In genomic region chr10:110860576-110861241, GRCh38 we compare ENCODE assay signal across 8 cellular contexts. TPM values are rescaled to one million over a fixed set of nuclear protein-coding genes. Genes with fewer than 3 reads are reported as not detected.
DNase-seq lines count a peak whose midpoint lies in the region; ATAC-seq and TF ChIP-seq lines count a peak whose summit lies in the region.

No MANE protein-coding gene starts in this region.

- H3K27ac Mint-ChIP-seq in activated CD8-positive, alpha-beta T cell treated with anti-CD3 and anti-CD28 coated beads, Interleukin-2, amount 10 ng/mL, durations not matched to agents 7 days and 5 days = peak overlapping the region; percentile 92

- peak overlapping the region; percentile 64 to 89 for H3K27ac ChIP-seq in left lung

- TF ChIP-seq CTCF in left lung (IDR thresholded peaks at IDR 0.05) = no peak

- H3K36me3 Mint-ChIP-seq in activated CD8-positive, alpha-beta T cell treated with anti-CD3 and anti-CD28 coated beads, Interleukin-2, amount 10 ng/mL, durations not matched to agents 7 days and 5 days (ENCODE audit: low read depth) = peaks cover 7% of the 10 kb centered on the region

- no peaks in the 10 kb centered on the region for H3K9me3 Mint-ChIP-seq in activated CD8-positive, alpha-beta T cell treated with anti-CD3 and anti-CD28 coated beads, Interleukin-2, amount 10 ng/mL, durations not matched to agents 7 days and 5 days (ENCODE audit: insufficient read depth)

- DNase-seq in stimulated activated naive CD4-positive, alpha-beta T cell (lab: John Stamatoyannopoulos, UW) = peak; percentile 32 to 81 (median 61)
- no peak for DNase-seq in stimulated activated naive CD4-positive, alpha-beta T cell treated with Interleukin-2 at 50 U/mL for 16 hours (lab: John Stamatoyannopoulos, UW)
- DNase-seq in activated CD8-positive, alpha-beta T cell treated with anti-CD3 and anti-CD28 coated beads, Interleukin-2, amount 10 ng/mL, durations not matched to agents 7 days and 5 days = peak; percentile 74
- no peak for DNase-seq in left lung
- DNase-seq in SIG-M5 treated with dmso at 0.1 percent for 504 hours (lab: John Stamatoyannopoulos, UW; ENCODE audit: unreplicated experiment) = no peak
- no peak for DNase-seq in cerebellar nuclear complex (lab: John Stamatoyannopoulos, UW)
- no peak for DNase-seq in KG1 (lab: John Stamatoyannopoulos, UW)

- no peaks in the 10 kb centered on the region for H3K9me3 ChIP-seq in left lung

- CTCF ChIA-PET in activated CD8-positive, alpha-beta T cell treated with anti-CD3 and anti-CD28 coated beads, Interleukin-2, amount 10 ng/mL, durations not matched to agents 7 days and 5 days (lab: Charles Lee) = interaction anchor here (0.7 to 6.7 kb wide), 10 partner anchors 8 to 115 kb away, joined by 3 to 46 read pairs (median 5); partner anchors contain the start of gene PDCD4

- no peaks in the 10 kb centered on the region for H3K27me3 ChIP-seq in left lung

- peaks cover 89% of the 10 kb centered on the region for H3K4me1 Mint-ChIP-seq in activated CD8-positive, alpha-beta T cell treated with anti-CD3 and anti-CD28 coated beads, Interleukin-2, amount 10 ng/mL, durations not matched to agents 7 days and 5 days (ENCODE audit: low read depth)

- H3K4me3 ChIP-seq in left lung = no peak overlapping the region

- H3K27me3 Mint-ChIP-seq in activated CD8-positive, alpha-beta T cell treated with anti-CD3 and anti-CD28 coated beads, Interleukin-2, amount 10 ng/mL, durations not matched to agents 7 days and 5 days (ENCODE audit: low read depth) = no peaks in the 10 kb centered on the region

- POLR2A ChIA-PET in activated CD8-positive, alpha-beta T cell treated with anti-CD3 and anti-CD28 coated beads, Interleukin-2, amount 10 ng/mL, durations not matched to agents 7 days and 5 days (lab: Charles Lee) = interaction anchor here (1.1 to 3.1 kb wide), 8 partner anchors 8 to 87 kb away, joined by 3 to 10 read pairs (median 7); partner anchors contain the start of gene PDCD4

- intact Hi-C loops in left lung (cut with DNase I) = loop anchor here in 1 of 2 donors (10.0 kb wide), 1 partner anchor 56 kb away; no protein-coding TSS in a partner anchor

- peak overlapping the region; percentile 53 for H3K4me3 Mint-ChIP-seq in activated CD8-positive, alpha-beta T cell treated with anti-CD3 and anti-CD28 coated beads, Interleukin-2, amount 10 ng/mL, durations not matched to agents 7 days and 5 days

- H3K36me3 ChIP-seq in left lung = no peaks in the 10 kb centered on the region

- ATAC-seq in HG03280 (IDR thresholded peaks at IDR 0.05; ENCODE audit: unreplicated experiment) (peak; percentile 45), left lung (no peak)
- peak; percentile 74 for ATAC-seq in activated CD8-positive, alpha-beta T cell treated with anti-CD3 and anti-CD28 coated beads, Interleukin-2, amount 10 ng/mL, durations not matched to agents 7 days and 5 days

- peaks cover 41 to 87% of the 10 kb centered on the region in 2 donors for H3K4me1 ChIP-seq in left lung

RNA-seq across cellular contexts. Expression of gene PDCD4, which starts 11.0 kb away (rescaled TPM):
- total RNA-seq in activated CD8-positive, alpha-beta T cell treated with anti-CD3 and anti-CD28 coated beads, Interleukin-2, amount 10 ng/mL, durations not matched to agents 7 days and 5 days = 10 to 100 TPM; 97.1 to 98.4 TPM
- 10 to 100 TPM; 45.7 to 47.5 TPM for total RNA-seq in left lung

RNA-seq across cellular contexts. Expression of gene BBIP1, which starts 58.3 kb away (rescaled TPM):
- 10 to 100 TPM; 20.7 to 21.1 TPM for total RNA-seq in activated CD8-positive, alpha-beta T cell treated with anti-CD3 and anti-CD28 coated beads, Interleukin-2, amount 10 ng/mL, durations not matched to agents 7 days and 5 days
- 10 to 100 TPM; 22.6 to 30.4 TPM for total RNA-seq in left lung

RNA-seq across cellular contexts. Expression of gene SHOC2, which starts 58.7 kb away (rescaled TPM):
- total RNA-seq in activated CD8-positive, alpha-beta T cell treated with anti-CD3 and anti-CD28 coated beads, Interleukin-2, amount 10 ng/mL, durations not matched to agents 7 days and 5 days = 10 to 100 TPM; 40.0 to 43.2 TPM
- total RNA-seq in left lung = 10 to 100 TPM; 52.6 to 61.6 TPM

Comparison
In these comparisons a context has a peak if more than half of its experiments do, and no peak if none do; other contexts are left out.
1. DNase-seq: peak in stimulated activated naive CD4-positive, alpha-beta T cell (6 of 6) and activated CD8-positive, alpha-beta T cell treated with anti-CD3 and anti-CD28 coated beads, Interleukin-2, amount 10 ng/mL, durations not matched to agents 7 days and 5 days (single experiment); none in stimulated activated naive CD4-positive, alpha-beta T cell treated with Interleukin-2 at 50 U/mL for 16 hours (single experiment), left lung (0 of 2), SIG-M5 treated with dmso at 0.1 percent for 504 hours (single experiment), cerebellar nuclear complex (0 of 2) and KG1 (single experiment).